In the genomic region with DNA sequence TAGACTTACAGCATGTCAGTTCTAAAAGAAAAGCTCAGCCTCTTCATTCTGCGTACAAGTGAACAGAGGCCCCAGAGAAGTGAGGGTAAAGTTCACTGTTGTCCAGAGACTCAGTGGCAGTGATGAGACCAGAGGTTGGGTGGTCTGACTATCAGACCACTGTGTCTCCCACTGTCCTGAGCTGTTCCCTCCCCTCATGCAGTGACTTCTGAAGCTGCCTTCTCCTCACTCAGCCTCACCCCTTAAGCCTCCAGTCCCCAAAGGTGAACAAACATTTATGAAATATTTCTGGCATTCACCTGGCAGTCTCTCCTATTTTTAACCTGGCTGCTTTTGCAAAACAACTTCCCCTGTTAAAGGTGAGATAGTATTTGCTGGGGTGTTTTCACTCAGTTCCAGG, we compare ENCODE assay signal across 14 cellular contexts. TPM values are rescaled to one million over a fixed set of nuclear protein-coding genes. Genes with fewer than 3 reads are reported as not detected.
"Had no signal": no experiment of that assay in that cellular context is flagged by ENCODE, and none has a peak within 500 bp of the region (broad histone marks: within the 10 kb centered on the region; RNA-seq: fewer than 3 reads in every experiment).

No MANE protein-coding gene starts in this region.

- H3K4me3 ChIP-seq: coronary artery had no signal

- DNase-seq: activated CD4-positive, alpha-beta T cell treated with anti-CD3 and anti-CD28 coated beads, Interleukin-2, amount 50 U/mL, for 4 hours; activated gamma-delta T cell treated with Interleukin-2 at 50 U/mL for 16 hours; activated naive CD8-positive, alpha-beta T cell treated with anti-CD3 and anti-CD28 coated beads for 36 hours; activated T-cell treated with anti-CD3 and anti-CD28 coated beads for 4 hours; amniotic stem cell; immature natural killer cell; nucleus accumbens; retina; stimulated activated CD4-positive, alpha-beta T cell treated with anti-CD3 and anti-CD28 coated beads, Interleukin-2, amount 100 ng/mL, for 24 hours; trophoblast cell had no signal

RNA-seq across cellular contexts. Expression of a gene that starts 54.7 kb away (rescaled TPM):
- total RNA-seq: activated CD8-positive, alpha-beta memory T cell treated with anti-CD3 and anti-CD28 coated beads for 36 hours; activated naive CD8-positive, alpha-beta T cell treated with anti-CD3 and anti-CD28 coated beads for 36 hours; activated T-helper 1 cell treated with anti-CD3 and anti-CD28 coated beads, Interleukin-12 subunit alpha, Interleukin-12 subunit beta, Interleukin-2, Interleukin-4 antibody, amounts not matched to agents 30 ng/mL and 10 ng/mL and 1 ng/mL, durations not matched to agents 14 hours and 24 hours and 36 hours; T-helper 2 cell treated with Interferon-gamma antibody and Interleukin-4, amounts not matched to agents 100 ng/mL and 5 ng/mL, for 36 hours had no signal
